ENCODE assay signal across 1 cellular context in genomic region chr2:24830786-24831185, GRCh38.
TF ChIP-seq lines count a peak whose summit lies in the region.

No MANE protein-coding gene starts in this region.

TF ChIP-seq in K562, 482 proteins besides CTCF, POLR2A, EP300 and RAD21 (continued from another document):
- TF ChIP-seq MAFG (tag; conservative IDR thresholded peaks at IDR 0.05), result no peak
